ENCODE assay signal across 1 cellular context in genomic region chr17:40016692-40017000, GRCh38.
TF ChIP-seq lines count a peak whose summit lies in the region.

No MANE protein-coding gene starts in this region.

TF ChIP-seq in H1, 55 proteins besides CTCF, POLR2A, EP300 and RAD21:
- TF ChIP-seq CHD2 (IDR thresholded peaks at IDR 0.05; ENCODE audit: low read length): no peak
TF ChIP-seq in H1: peak in this region for 0.
